In genomic region chr1:17119076-17119743, GRCh38 we compare ENCODE assay signal across 8 cellular contexts. TPM values are rescaled to one million over a fixed set of nuclear protein-coding genes. Genes with fewer than 3 reads are reported as not detected.
DNase-seq lines count a peak whose midpoint lies in the region; FAIRE-seq and TF ChIP-seq lines count a peak whose summit lies in the region.

Gene PADI2 (minus strand): TSS chr1:17119451. CDS start chr1:17119371, 80 bp downstream.

- H3K4me1 ChIP-seq in GM23248 (ENCODE audit: insufficient read depth) (0 out of 2 replicates have a peak, but pooled peaks cover 3% of the 10 kb centered on the region), endothelial cell of umbilical vein (ENCODE audit: control insufficient read depth, extremely low read depth, insufficient read depth, low read length) (peaks cover 15% of the 10 kb centered on the region)

- 8 to 9% methylated on average over 19 to 44 of the region's 58 CpGs for WGBS in GM23248 (ENCODE audit: low coverage in 1 of 2, low lambda C conversion rate in 2 of 2, missing lambda C conversion rate in 2 of 2), 2 experiments

- H3K27me3 ChIP-seq in GM23248 (replicated peaks; ENCODE audit: insufficient read depth), result peaks cover 29% of the 10 kb centered on the region
- H3K27me3 ChIP-seq in endothelial cell of umbilical vein (ENCODE audit: control insufficient read depth in 2 of 2, insufficient read depth in 2 of 2, low read length in 2 of 2), result peaks cover 20 to 22% of the 10 kb centered on the region in 2 experiments

- no TSS peak for BruUV-seq in endothelial cell of umbilical vein (replicated peaks; lab: Mats Ljungman, UMichigan)

- H3F3A ChIP-seq in GM23248 (ENCODE audit: insufficient read depth), result no peaks in the 10 kb centered on the region

- FAIRE-seq in endothelial cell of umbilical vein (lab: Jason Lieb, UNC), result peak; percentile 76

- POLR2A ChIA-PET in endothelial cell of umbilical vein (lab: Charles Lee), result no interaction called here

- H3K36me3 ChIP-seq in GM23248 (ENCODE audit: low read depth), result no peaks in the 10 kb centered on the region
- H3K36me3 ChIP-seq in endothelial cell of umbilical vein (ENCODE audit: control insufficient read depth in 2 of 2, extremely low read depth in 1 of 2, insufficient read depth in 2 of 2, low read length in 2 of 2), result no peaks in the 10 kb centered on the region

- H3K4me3 ChIP-seq in GM23248 (peak within 1 kb of the TSS; percentile 52), endothelial cell of umbilical vein (replicated peaks in 1 of 3; ENCODE audit: insufficient read depth in 1 of 3, low read depth in 1 of 3, low read length in 3 of 3) (peak within 1 kb of the TSS in 1 of 3 experiments; percentile 20)

- H3K27ac ChIP-seq in GM23248 (no peak within 1 kb of the TSS), endothelial cell of umbilical vein (ENCODE audit: insufficient read depth, low read depth, low read length) (no peak within 1 kb of the TSS)

- no peaks in the 10 kb centered on the region for H3K9me3 ChIP-seq in GM23248 (ENCODE audit: low read depth)
- H3K9me3 ChIP-seq in endothelial cell of umbilical vein (replicated peaks; ENCODE audit: control insufficient read depth, insufficient read depth, low read length), result no peaks in the 10 kb centered on the region

- H2AFZ ChIP-seq in GM23248 (no peak within 1 kb of the TSS), endothelial cell of umbilical vein (ENCODE audit: low read depth, low read length) (peak within 1 kb of the TSS; percentile 56)

- CTCF ChIA-PET in endothelial cell of umbilical vein (lab: Charles Lee), result interaction anchor here (1.0 to 1.9 kb wide), 2 partner anchors 59 to 154 kb away, joined by 3 to 7 read pairs; no protein-coding TSS in a partner anchor

- TF ChIP-seq POLR2A in endothelial cell of umbilical vein (IDR thresholded peaks at IDR 0.05; ENCODE audit: low read depth, low read length), result no peak

- H3K79me2 ChIP-seq in GM23248 (ENCODE audit: insufficient read depth) (no peaks in the 10 kb centered on the region), endothelial cell of umbilical vein (ENCODE audit: control insufficient read depth, insufficient read depth, low read length) (no peaks in the 10 kb centered on the region)

- in situ Hi-C loops in GM23248 (cut with MboI), result loop anchor here (10.0 kb wide), 1 partner anchor 216 kb away; no protein-coding TSS in a partner anchor

- TF ChIP-seq CTCF in endothelial cell of umbilical vein (IDR thresholded peaks at IDR 0.05; ENCODE audit: extremely low read depth in 1 of 2, insufficient read depth in 1 of 2, low read depth in 1 of 2, low read length in 2 of 2), result no peak

- DNase-seq in C1 segment of cervical spinal cord (lab: John Stamatoyannopoulos, UW) (peak in 12 of 14 donors; percentile 49 to 88 (median 77)), GM23248 (peak; percentile 75), NCI-H226 (peak; percentile 20), endothelial cell of umbilical vein (ENCODE audit: low read depth, low spot score) (peak; percentile 46), middle frontal gyrus (ENCODE audit: extremely low spot score, low spot score) (peak; percentile 76), SHP77 (lab: John Stamatoyannopoulos, UW) (no peak)
- peak in 2 of 3 experiments; percentile 11 to 17 for DNase-seq in activated CD8-positive, alpha-beta memory T cell treated with anti-CD3 and anti-CD28 coated beads for 48 hours (ENCODE audit: low read depth in 2 of 3, low spot score in 2 of 3)
- peak; percentile 13 to 22 for DNase-seq in stimulated activated CD8-positive, alpha-beta memory T cell treated with anti-CD3 and anti-CD28 coated beads, Interleukin-15, amount 100 ng/mL, for 4 hours (ENCODE audit: low read depth in 2 of 2)

- H3K4me2 ChIP-seq in GM23248 (ENCODE audit: unreplicated experiment) (peak within 1 kb of the TSS; percentile 5), endothelial cell of umbilical vein (ENCODE audit: insufficient read depth, low read length) (peak within 1 kb of the TSS; percentile 9)

- H3K9me2 ChIP-seq in GM23248 (ENCODE audit: insufficient read depth), result no peaks in the 10 kb centered on the region

- intact Hi-C loops in endothelial cell of umbilical vein (cut with micrococcal nuclease), result no loop called here

- no peaks in the 10 kb centered on the region for H4K20me1 ChIP-seq in GM23248 (ENCODE audit: insufficient read depth)
- no peaks in the 10 kb centered on the region for H4K20me1 ChIP-seq in endothelial cell of umbilical vein (replicated peaks; ENCODE audit: control insufficient read depth, extremely low read depth, insufficient read depth, low read length)

- no peak within 1 kb of the TSS for H3K9ac ChIP-seq in GM23248
- H3K9ac ChIP-seq in endothelial cell of umbilical vein (replicated peaks; ENCODE audit: extremely low read depth, insufficient read depth, low read length), result no peak within 1 kb of the TSS

- dilution Hi-C loops in endothelial cell of umbilical vein (cut with MboI; ENCODE audit: extremely low pct_ligation_motif_present, low sequenced_read_pairs), result no loop called here

- H3K9me1 ChIP-seq in endothelial cell of umbilical vein (replicated peaks; ENCODE audit: control insufficient read depth, extremely low read depth, insufficient read depth, low read length), result no peaks in the 10 kb centered on the region

TF ChIP-seq in endothelial cell of umbilical vein, 7 proteins besides CTCF, POLR2A, EP300 and RAD21:
- peak; percentile 84 for TF ChIP-seq EZH2 (IDR thresholded peaks at IDR 0.05; ENCODE audit: borderline replicate concordance, low read depth, low read length, severe bottlenecking)
- TF ChIP-seq, protein P1, sequence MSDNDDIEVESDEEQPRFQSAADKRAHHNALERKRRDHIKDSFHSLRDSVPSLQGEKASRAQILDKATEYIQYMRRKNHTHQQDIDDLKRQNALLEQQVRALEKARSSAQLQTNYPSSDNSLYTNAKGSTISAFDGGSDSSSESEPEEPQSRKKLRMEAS (IDR thresholded peaks at IDR 0.05; ENCODE audit: insufficient read depth, insufficient read length), result no peak
- TF ChIP-seq MYC (IDR thresholded peaks at IDR 0.05; ENCODE audit: low read depth, low read length), result no peak

RNA-seq across cellular contexts. Expression of gene PADI2, which starts in this region (rescaled TPM):
- 0.13 and 0.22 TPM in 2 replicates for total RNA-seq in GM23248 (2014; rRNA removed; shearing (Covaris generic))
- polyA plus RNA-seq in GM23248 (2016; fragmentation: Nextera tagmentation; extraction: Ambion mirVana) (0.08 and 0.11 TPM in 2 replicates), endothelial cell of umbilical vein (not detected in 2 replicates)
- not detected in 2 replicates for total RNA-seq in endothelial cell of umbilical vein
- 0.01 and 0.03 TPM in 2 replicates for polyA plus RNA-seq in endothelial cell of umbilical vein (2011; cell fraction: cytosol; rRNA removed)
- not detected in 2 replicates for polyA plus RNA-seq in endothelial cell of umbilical vein (2011; cell fraction: nucleus; rRNA removed)
- polyA plus RNA-seq in endothelial cell of umbilical vein (2012), result not detected in 2 replicates
- not detected in 2 replicates for polyA minus RNA-seq in endothelial cell of umbilical vein
- polyA minus RNA-seq in endothelial cell of umbilical vein (2011; cell fraction: cytosol; rRNA and poly(A)+ RNA removed), result 1.2 TPM
- not detected in 2 replicates for polyA minus RNA-seq in endothelial cell of umbilical vein (2011; cell fraction: nucleus; rRNA and poly(A)+ RNA removed)

Comparison
In these comparisons a context has a peak if more than half of its experiments do, and no peak if none do; other contexts are left out.
1. Peak in DNase-seq, H3K4me3 ChIP-seq and H3K4me2 ChIP-seq in GM23248; RNA of the gene not detected or under 1 TPM.
2. DNase-seq: peak in C1 segment of cervical spinal cord (12 of 14), NCI-H226 (single experiment), activated CD8-positive, alpha-beta memory T cell treated with anti-CD3 and anti-CD28 coated beads for 48 hours (2 of 3), endothelial cell of umbilical vein (single experiment), middle frontal gyrus (single experiment) and stimulated activated CD8-positive, alpha-beta memory T cell treated with anti-CD3 and anti-CD28 coated beads, Interleukin-15, amount 100 ng/mL, for 4 hours (2 of 2); none in SHP77 (0 of 2).